Comparison of ENCODE assay signal across 20 cellular contexts in the genomic region with DNA sequence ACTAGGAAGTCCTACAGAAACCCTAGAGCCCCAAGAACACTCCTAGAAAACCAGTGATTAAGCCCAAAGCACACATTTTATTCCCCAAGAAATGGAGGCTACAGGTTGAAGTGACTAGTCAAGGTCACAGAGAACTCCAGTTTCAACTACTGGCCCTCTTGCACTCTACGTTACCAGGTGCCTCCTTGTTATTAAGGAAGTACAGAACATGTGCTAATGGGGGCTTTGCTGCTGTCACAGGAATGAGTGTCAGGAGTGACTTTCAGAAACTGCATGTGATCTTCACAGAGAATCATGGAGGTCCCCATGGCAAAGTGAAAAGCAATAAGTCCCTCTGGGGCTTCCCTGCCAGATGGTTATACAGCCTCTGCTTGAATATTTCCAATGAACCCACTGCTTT. TPM values are rescaled to one million over a fixed set of nuclear protein-coding genes. Genes with fewer than 3 reads are reported as not detected.
DNase-seq lines count a peak whose midpoint lies in the region; ATAC-seq and TF ChIP-seq lines count a peak whose summit lies in the region.
"Had no signal": no experiment of that assay in that cellular context is flagged by ENCODE, and none has a peak within 500 bp of the region (broad histone marks: within the 10 kb centered on the region; RNA-seq: fewer than 3 reads in every experiment).

No MANE protein-coding gene starts in this region.

- in situ Hi-C loops in IMR-90 (cut with MboI; ENCODE audit: low sequenced_read_pairs): no loop called here

- H3K4me1 ChIP-seq in IMR-90 (ENCODE audit: control insufficient read depth, insufficient read depth, low read length) (peaks cover 32% of the 10 kb centered on the region), vagina (peaks cover 64% of the 10 kb centered on the region)

- H3K56ac ChIP-seq in IMR-90 (ENCODE audit: extremely low read depth, insufficient read depth, low read length): peak overlapping the region; percentile 19; the same call in 1 of the 2 replicates

- peak overlapping the region; percentile 51; the same call in 1 of the 2 replicates for H3K27ac ChIP-seq in IMR-90 (ENCODE audit: insufficient read depth, low read length)
- H3K27ac ChIP-seq in vagina: no peak overlapping the region
- H3K27ac ChIP-seq: RWPE1 had no signal

- peak overlapping the region; percentile 77 to 90; a peak in 3 of 4 replicates for H4K8ac ChIP-seq in IMR-90 (ENCODE audit: low read depth in 2 of 2, low read length in 2 of 2)

- TF ChIP-seq CTCF in IMR-90 (conservative IDR thresholded peaks at IDR 0.05; ENCODE audit: low read depth, low read length) (no peak), vagina (IDR thresholded peaks at IDR 0.05) (no peak), chondrocyte (IDR thresholded peaks at IDR 0.05) (no peak)

- TF ChIP-seq POLR2A in IMR-90 (IDR thresholded peaks at IDR 0.05; ENCODE audit: low read depth, low read length) (no peak), vagina (IDR thresholded peaks at IDR 0.05) (no peak)

- H3K14ac ChIP-seq in IMR-90 (replicated peaks; ENCODE audit: low read depth, low read length): peak overlapping the region; percentile 93

- 0 out of 2 replicates have a peak overlapping the region, but pooled peaks have one; percentile 14 for H3K9ac ChIP-seq in IMR-90 (ENCODE audit: low read depth, low read length)

- H3K9me3 ChIP-seq in IMR-90 (ENCODE audit: control insufficient read depth, insufficient read depth, low read length) (no peaks in the 10 kb centered on the region), vagina (no peaks in the 10 kb centered on the region)

- H3K79me1 ChIP-seq in IMR-90 (ENCODE audit: low read depth in 1 of 2, low read length in 2 of 2): peaks cover 66 to 85% of the 10 kb centered on the region in 2 experiments

- no peak overlapping the region for H2AFZ ChIP-seq in IMR-90 (replicated peaks; ENCODE audit: low read length, poor library complexity)

- H3K23ac ChIP-seq in IMR-90 (ENCODE audit: low read depth, low read length): peak overlapping the region; percentile 81

- peak overlapping the region; percentile 88 for H4K5ac ChIP-seq in IMR-90 (ENCODE audit: low read depth, low read length)

- H4K91ac ChIP-seq in IMR-90 (ENCODE audit: insufficient read depth, low read depth, low read length): peak overlapping the region; percentile 90

- H3K4me2 ChIP-seq in IMR-90 (ENCODE audit: low read depth, low read length): no peak overlapping the region

- no peak for TF ChIP-seq RAD21 in IMR-90 (IDR thresholded peaks at IDR 0.05; ENCODE audit: low read length)

- peak overlapping the region; percentile 97; the same call in 2 of the 3 replicates for H2BK15ac ChIP-seq in IMR-90 (ENCODE audit: low read depth, low read length)

- H3K4me3 ChIP-seq in IMR-90 (ENCODE audit: insufficient read depth, low read depth, low read length) (no peak overlapping the region), vagina (no peak overlapping the region)

- H3K9me3 Mint-ChIP-seq in memory B cell (no peaks in the 10 kb centered on the region), chondrocyte (ENCODE audit: low read depth) (no peaks in the 10 kb centered on the region)
- H3K9me3 Mint-ChIP-seq: CD14-positive monocyte, T-cell had no signal

- H3K4me3 Mint-ChIP-seq in memory B cell (no peak overlapping the region), chondrocyte (ENCODE audit: unreplicated experiment) (no peak overlapping the region)
- H3K4me3 Mint-ChIP-seq: CD14-positive monocyte, T-cell had no signal

- H2BK120ac ChIP-seq in IMR-90 (ENCODE audit: low read depth, low read length): peak overlapping the region; percentile 95

- H2BK5ac ChIP-seq in IMR-90 (ENCODE audit: low read depth, low read length, poor library complexity, severe bottlenecking): peak overlapping the region; percentile 99

- dilution Hi-C loops in IMR-90 (cut with HindIII; ENCODE audit: low sequenced_read_pairs, unreplicated experiment): no loop called here

- H3K27ac Mint-ChIP-seq in memory B cell (no peak overlapping the region), chondrocyte (ENCODE audit: unreplicated experiment) (no peak overlapping the region)
- H3K27ac Mint-ChIP-seq: CD14-positive monocyte, T-cell had no signal

- H2BK20ac ChIP-seq in IMR-90 (ENCODE audit: low read depth, low read length): peak overlapping the region; percentile 93

- no peaks in the 10 kb centered on the region for H3K27me3 ChIP-seq in IMR-90 (ENCODE audit: control insufficient read depth, insufficient read depth, low read length)
- no peaks in the 10 kb centered on the region for H3K27me3 ChIP-seq in vagina

- DNase-seq in IMR-90 (no peak), NCI-H2171 treated with DMSO at 0.1 percent for 48 hours (lab: John Stamatoyannopoulos, UW) (peak; percentile 89), memory B cell (ENCODE audit: low spot score in 2 of 2) (no peak), vagina (ENCODE audit: extremely low spot score in 2 of 2) (no peak), chondrocyte (ENCODE audit: low spot score) (no peak)
- DNase-seq: H7, KBM-7, MM.1S, NCI-H1092, NCI-H1436, NCI-H2029, NCI-H524 treated with DMSO at 0.1 percent for 48 hours, PC-3, SIG-M5, T-cell had no signal

- H3K18ac ChIP-seq in IMR-90 (ENCODE audit: low read depth, low read length): peak overlapping the region; percentile 97

- H3K9me1 ChIP-seq in IMR-90 (ENCODE audit: insufficient read depth, low read length): peaks cover 26% of the 10 kb centered on the region

- ATAC-seq in IMR-90 (ENCODE audit: low read depth) (no peak), memory B cell (ENCODE audit: low read depth) (peak; percentile 34), HG03442 (IDR thresholded peaks at IDR 0.05; ENCODE audit: unreplicated experiment) (no peak), GM21529 (IDR thresholded peaks at IDR 0.05; ENCODE audit: unreplicated experiment) (no peak)
- ATAC-seq: PC-3, SK-N-SH treated with all-trans-retinoic acid at 6 μM for 48 hours, T-cell had no signal

- H3K27me3 Mint-ChIP-seq in memory B cell (no peaks in the 10 kb centered on the region), chondrocyte (ENCODE audit: low read depth) (no peaks in the 10 kb centered on the region)
- H3K27me3 Mint-ChIP-seq: T-cell had no signal

- H3K4ac ChIP-seq in IMR-90 (ENCODE audit: low read depth, low read length): peak overlapping the region; percentile 96

- POLR2A ChIA-PET in IMR-90 (lab: Charles Lee; ENCODE audit: unreplicated experiment): no interaction called here

- H2AK5ac ChIP-seq in IMR-90 (ENCODE audit: low read depth, low read length): peak overlapping the region; percentile 94

- H3K36me3 ChIP-seq in IMR-90 (ENCODE audit: control insufficient read depth, insufficient read depth, low read length): peaks cover 2% of the 10 kb centered on the region
- H3K36me3 ChIP-seq in vagina: peaks cover 0 to 6% of the 10 kb centered on the region in 2 donors

- H4K20me1 ChIP-seq in IMR-90 (ENCODE audit: insufficient read depth, low read length): no peaks in the 10 kb centered on the region

- WGBS in IMR-90 (ENCODE audit: extremely low coverage in 2 of 2, insufficient read length in 1 of 2), 2 experiments: no CpG with 5 or more reads among the region's 1 CpG

- peak overlapping the region; percentile 63 for H2AK9ac ChIP-seq in IMR-90 (replicated peaks; ENCODE audit: low read depth, low read length, poor library complexity)

- BruUV-seq in IMR-90 (replicated peaks; lab: Mats Ljungman, UMichigan): no TSS peak

- intact Hi-C loops in IMR-90 (cut with micrococcal nuclease): no loop called here
- intact Hi-C loops in vagina (cut with DNase I): no loop called here

- CTCF ChIA-PET in IMR-90 (lab: Yijun Ruan, JAX): interaction anchor here (0.9 kb wide), 1 partner anchor 20 kb away, joined by 4 read pairs; a partner anchor contains a TSS

- H3K4me1 Mint-ChIP-seq in memory B cell (peaks cover 65% of the 10 kb centered on the region), chondrocyte (ENCODE audit: low read depth) (peaks cover 63% of the 10 kb centered on the region)

- H3K36me3 Mint-ChIP-seq in memory B cell: peaks cover 17% of the 10 kb centered on the region
- H3K36me3 Mint-ChIP-seq in chondrocyte (ENCODE audit: low read depth): peaks cover 2% of the 10 kb centered on the region

TF ChIP-seq in IMR-90, 13 proteins besides CTCF, POLR2A, EP300 and RAD21:
- no peak for TF ChIP-seq SMC3 (IDR thresholded peaks at IDR 0.05; ENCODE audit: low read depth, low read length)
- TF ChIP-seq CEBPB (IDR thresholded peaks at IDR 0.05; ENCODE audit: low read depth, low read length): no peak
- no peak for TF ChIP-seq RFX5 (IDR thresholded peaks at IDR 0.05; ENCODE audit: low read depth, low read length)
- no peak for TF ChIP-seq MXI1 (IDR thresholded peaks at IDR 0.05; ENCODE audit: borderline replicate concordance, low read depth, low read length)
- no peak for TF ChIP-seq MAZ (IDR thresholded peaks at IDR 0.05; ENCODE audit: borderline replicate concordance, low read depth, low read length)
- TF ChIP-seq CHD1 (IDR thresholded peaks at IDR 0.05; ENCODE audit: low read depth, low read length): no peak

RNA-seq across cellular contexts. Expression of a gene that starts 19.3 kb away (rescaled TPM):
- total RNA-seq in IMR-90 (2012; rRNA removed) (8.4 and 12.2 TPM in 2 replicates), vagina (36.1 TPM), chondrocyte (21.2 to 33.8 TPM (median 31.1 TPM) in 3 replicates)
- 8.6 and 10.5 TPM in 2 replicates for polyA plus RNA-seq in IMR-90 (2012; rRNA removed)
- polyA plus RNA-seq in IMR-90 (2012; cell fraction: cytosol; rRNA removed): 4.1 and 8.9 TPM in 2 replicates
- 3.2 and 7.4 TPM in 2 replicates for polyA plus RNA-seq in IMR-90 (2012; cell fraction: nucleus; rRNA removed; ENCODE audit: low replicate concordance)
